3 cellular contexts compared by ENCODE assay signal in genomic region chr2:47322106-47322505, GRCh38. TPM values are rescaled to one million over a fixed set of nuclear protein-coding genes. Genes with fewer than 3 reads are reported as not detected.
"Had no signal": no experiment of that assay in that cellular context is flagged by ENCODE, and none has a peak within 500 bp of the region (broad histone marks: within the 10 kb centered on the region; RNA-seq: fewer than 3 reads in every experiment).

No MANE protein-coding gene starts in this region.

RNA-seq across cellular contexts. Expression of gene EPCAM, which starts 47.0 kb away (rescaled TPM):
- total RNA-seq: left ventricle myocardium inferior; naive thymus-derived CD8-positive, alpha-beta T cell; pulmonary artery endothelial cell had no signal
- polyA plus RNA-seq: naive thymus-derived CD8-positive, alpha-beta T cell had no signal
